Comparison of ENCODE assay signal across 8 cellular contexts in genomic region chr2:71071681-71072398, GRCh38. TPM values are rescaled to one million over a fixed set of nuclear protein-coding genes. Genes with fewer than 3 reads are reported as not detected.
DNase-seq lines count a peak whose midpoint lies in the region; ATAC-seq and TF ChIP-seq lines count a peak whose summit lies in the region.

No MANE protein-coding gene starts in this region.

- POLR2A ChIA-PET in activated CD4-positive, alpha-beta T cell treated with anti-CD3 and anti-CD28 coated beads, Interleukin-2, amount 10 ng/mL, durations not matched to agents 7 days and 5 days (lab: Charles Lee) = interaction anchor here (1.0 kb wide), 1 partner anchor 9 kb away, joined by 3 read pairs; no protein-coding TSS in a partner anchor

- ATAC-seq in GM19397 (IDR thresholded peaks at IDR 0.05; ENCODE audit: unreplicated experiment) (peak; percentile 39), HG03571 (IDR thresholded peaks at IDR 0.05; ENCODE audit: unreplicated experiment) (peak; percentile 41), SK-N-SH treated with all-trans-retinoic acid at 6 μM for 48 hours (no peak)

- H3K4me3 Mint-ChIP-seq in activated CD4-positive, alpha-beta T cell treated with anti-CD3 and anti-CD28 coated beads, Interleukin-2, amount 10 ng/mL, durations not matched to agents 7 days and 5 days = peak overlapping the region; percentile 55

- no peaks in the 10 kb centered on the region for H3K27me3 Mint-ChIP-seq in activated CD4-positive, alpha-beta T cell treated with anti-CD3 and anti-CD28 coated beads, Interleukin-2, amount 10 ng/mL, durations not matched to agents 7 days and 5 days

- DNase-seq in AML-193 (lab: John Stamatoyannopoulos, UW) = peak; percentile 96 to 97
- DNase-seq in activated CD4-positive, alpha-beta T cell treated with anti-CD3 and anti-CD28 coated beads, Interleukin-2, amount 10 ng/mL, durations not matched to agents 7 days and 5 days = peak; percentile 46
- peak; percentile 83 for DNase-seq in epithelial cell of esophagus (ENCODE audit: low read depth)
- peak; percentile 39 to 51 for DNase-seq in stimulated activated CD4-positive, alpha-beta T cell treated with anti-CD3 and anti-CD28 coated beads, Interleukin-4, amount 100 ng/mL, for 48 hours (ENCODE audit: low read depth in 2 of 2)
- no peak for DNase-seq in cerebellar cortex (ENCODE audit: low spot score)

- H3K9me3 Mint-ChIP-seq in activated CD4-positive, alpha-beta T cell treated with anti-CD3 and anti-CD28 coated beads, Interleukin-2, amount 10 ng/mL, durations not matched to agents 7 days and 5 days = no peaks in the 10 kb centered on the region

- peak overlapping the region; percentile 87 for H3K27ac Mint-ChIP-seq in activated CD4-positive, alpha-beta T cell treated with anti-CD3 and anti-CD28 coated beads, Interleukin-2, amount 10 ng/mL, durations not matched to agents 7 days and 5 days

- peaks cover 56% of the 10 kb centered on the region for H3K4me1 Mint-ChIP-seq in activated CD4-positive, alpha-beta T cell treated with anti-CD3 and anti-CD28 coated beads, Interleukin-2, amount 10 ng/mL, durations not matched to agents 7 days and 5 days

- TF ChIP-seq CTCF in epithelial cell of esophagus (IDR thresholded peaks at IDR 0.05; ENCODE audit: insufficient read depth, low read depth, low read length, missing control alignments) = no peak

- CTCF ChIA-PET in activated CD4-positive, alpha-beta T cell treated with anti-CD3 and anti-CD28 coated beads, Interleukin-2, amount 10 ng/mL, durations not matched to agents 7 days and 5 days (lab: Charles Lee) = interaction anchor here (0.6 to 1.5 kb wide), 7 partner anchors 8 to 261 kb away, joined by 3 to 5 read pairs (median 3); no protein-coding TSS in a partner anchor

- peaks cover 37% of the 10 kb centered on the region for H3K36me3 Mint-ChIP-seq in activated CD4-positive, alpha-beta T cell treated with anti-CD3 and anti-CD28 coated beads, Interleukin-2, amount 10 ng/mL, durations not matched to agents 7 days and 5 days (ENCODE audit: low read depth)

- H3K4me3 ChIP-seq in epithelial cell of esophagus (ENCODE audit: low read length) = no peak overlapping the region

TF ChIP-seq in SK-N-SH treated with all-trans-retinoic acid at 6 μM for 48 hours, 23 proteins besides CTCF, POLR2A, EP300 and RAD21:
- TF ChIP-seq RARB (CRISPR knock-in tag; IDR thresholded peaks at IDR 0.05) (no peak), TCF4 (CRISPR knock-in tag; IDR thresholded peaks at IDR 0.05; ENCODE audit: borderline replicate concordance) (no peak), ARNTL (CRISPR knock-in tag; IDR thresholded peaks at IDR 0.05; ENCODE audit: borderline replicate concordance, low read depth) (no peak), CSDC2 (CRISPR knock-in tag; IDR thresholded peaks at IDR 0.05) (no peak), ZNF70 (CRISPR knock-in tag; IDR thresholded peaks at IDR 0.05) (no peak), TSHZ2 (CRISPR knock-in tag; IDR thresholded peaks at IDR 0.05) (no peak), ZNF565 (CRISPR knock-in tag; conservative IDR thresholded peaks at IDR 0.05; ENCODE audit: low read depth) (no peak), ZFP30 (CRISPR knock-in tag; IDR thresholded peaks at IDR 0.05) (no peak), CREB5 (CRISPR knock-in tag; IDR thresholded peaks at IDR 0.05; ENCODE audit: low read depth) (no peak), POU6F1 (CRISPR knock-in tag; IDR thresholded peaks at IDR 0.05; ENCODE audit: borderline replicate concordance, low read depth) (no peak), PPARA (CRISPR knock-in tag; IDR thresholded peaks at IDR 0.05; ENCODE audit: borderline replicate concordance) (no peak), BACH2 (CRISPR knock-in tag; IDR thresholded peaks at IDR 0.05; ENCODE audit: borderline replicate concordance) (no peak), ESRRG (CRISPR knock-in tag; IDR thresholded peaks at IDR 0.05) (no peak), CSRNP3 (CRISPR knock-in tag; IDR thresholded peaks at IDR 0.05) (no peak), ZFP3 (CRISPR knock-in tag; IDR thresholded peaks at IDR 0.05) (no peak), ISL1 (CRISPR knock-in tag; IDR thresholded peaks at IDR 0.05) (no peak)

RNA-seq across cellular contexts. Expression of gene NAGK, which starts 3.4 kb away (rescaled TPM):
- total RNA-seq in activated CD4-positive, alpha-beta T cell treated with anti-CD3 and anti-CD28 coated beads, Interleukin-2, amount 10 ng/mL, durations not matched to agents 7 days and 5 days = 10 to 100 TPM; 81.1 to 83.6 TPM

RNA-seq across cellular contexts. Expression of gene MCEE, which starts 58.2 kb away (rescaled TPM):
- total RNA-seq in activated CD4-positive, alpha-beta T cell treated with anti-CD3 and anti-CD28 coated beads, Interleukin-2, amount 10 ng/mL, durations not matched to agents 7 days and 5 days = 10 to 100 TPM; 13.5 to 15.3 TPM

RNA-seq across cellular contexts. Expression of gene MPHOSPH10, which starts 58.6 kb away (rescaled TPM):
- total RNA-seq in activated CD4-positive, alpha-beta T cell treated with anti-CD3 and anti-CD28 coated beads, Interleukin-2, amount 10 ng/mL, durations not matched to agents 7 days and 5 days = 10 to 100 TPM; 36.4 to 44.1 TPM
